Comparison of ENCODE assay signal across 4 cellular contexts in the genomic region with DNA sequence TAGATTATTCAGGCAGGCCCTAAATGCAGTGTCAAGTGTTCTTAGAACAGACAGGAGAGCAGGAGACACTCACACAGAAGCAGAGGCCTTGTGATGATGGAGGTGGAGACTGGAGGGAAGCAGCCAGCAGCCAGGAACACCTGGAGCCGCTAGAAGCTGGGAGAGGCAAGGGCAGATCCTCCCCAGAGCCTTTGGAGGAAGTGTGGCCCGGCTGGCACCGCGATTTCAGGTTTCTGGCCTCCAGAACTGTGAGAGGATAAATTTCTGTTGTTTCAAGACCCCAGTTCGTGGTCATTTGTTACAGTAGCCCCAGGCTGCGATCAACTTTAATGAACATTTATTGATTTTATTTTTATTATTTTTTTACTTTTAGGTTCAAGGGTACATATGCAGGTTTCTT.
"Had no signal": no experiment of that assay in that cellular context is flagged by ENCODE, and none has a peak within 500 bp of the region (broad histone marks: within the 10 kb centered on the region; RNA-seq: fewer than 3 reads in every experiment).

No MANE protein-coding gene starts in this region.

- DNase-seq: IMR-90, KBM-7 had no signal

- H3K4me3 Mint-ChIP-seq: IgD-negative memory B cell had no signal

- ATAC-seq: HepG2 had no signal

- H3K27ac Mint-ChIP-seq: IgD-negative memory B cell had no signal
